8 cellular contexts compared by ENCODE assay signal in the genomic region with DNA sequence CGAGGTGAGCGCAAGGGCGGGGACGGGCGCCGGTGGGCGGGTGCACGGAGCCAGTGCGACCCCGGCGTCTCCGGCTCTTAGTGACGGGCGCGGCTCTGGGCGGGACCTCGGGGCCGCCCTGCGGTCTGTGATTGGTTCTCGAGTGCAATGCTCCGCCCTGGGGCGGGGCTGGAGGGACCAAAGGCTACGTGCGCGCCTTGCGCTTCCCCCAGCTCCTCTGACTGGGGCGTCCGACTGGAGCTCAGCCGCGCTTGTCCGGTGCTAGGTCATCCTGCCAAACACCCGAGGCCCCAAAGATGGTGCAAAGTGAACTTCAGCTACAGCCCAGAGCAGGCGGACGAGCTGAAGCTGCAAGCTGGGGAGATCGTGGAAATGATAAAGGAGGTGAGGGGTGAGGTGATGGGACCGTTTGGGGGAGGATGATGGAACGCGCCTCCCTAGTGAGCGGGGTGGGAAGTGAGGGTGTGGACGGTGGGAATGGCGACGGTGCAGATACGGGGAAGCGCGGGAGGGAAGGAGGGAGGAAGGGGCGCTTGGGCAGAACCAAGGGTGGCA. TPM values are rescaled to one million over a fixed set of nuclear protein-coding genes. Genes with fewer than 3 reads are reported as not detected.
A peak's percentile ranks its signal among the peaks of the same experiment; 100 is the strongest.
DNase-seq lines count a peak whose midpoint lies in the region; TF ChIP-seq lines count a peak whose summit lies in the region.

No MANE protein-coding gene starts in this region.

- in situ Hi-C loops in transverse colon (cut with MboI; ENCODE audit: low pct_ligation_motif_present in 1 of 4, low pct_unique_long_range_greater_than_20kb in 1 of 4, low sequenced_read_pairs in 3 of 4): no loop called here

- H3K27ac Mint-ChIP-seq in activated naive CD8-positive, alpha-beta T cell: peak overlapping the region; percentile 91

- no peaks in the 10 kb centered on the region for H3K9me3 Mint-ChIP-seq in activated naive CD8-positive, alpha-beta T cell (ENCODE audit: low read depth)

- TF ChIP-seq CTCF in HEK293 (tag by site-specific recombination; IDR thresholded peaks at IDR 0.05) (0 out of 2 replicates have a peak, but pooled peaks have one; percentile 43), cardiac muscle cell (IDR thresholded peaks at IDR 0.05; ENCODE audit: low read depth, low read length) (no peak), transverse colon (IDR thresholded peaks at IDR 0.05) (no peak)

- 2 to 13% methylated on average over 10 to 44 of the region's 46 CpGs for WGBS in transverse colon (ENCODE audit: low coverage in 1 of 2), 2 donors

- peak; percentile 67 for TF ChIP-seq POLR2A in transverse colon (IDR thresholded peaks at IDR 0.05)

- H3K4me3 ChIP-seq in HEK293 (ENCODE audit: low read depth, low read length) (peak overlapping the region; percentile 53), cardiac muscle cell (peak overlapping the region; percentile 52), transverse colon (peak overlapping the region; percentile 45 to 84 (median 76))

- TF ChIP-seq EP300 in transverse colon (IDR thresholded peaks at IDR 0.05; ENCODE audit: low read depth): no peak

- intact Hi-C loops in transverse colon (cut with DNase I; ENCODE audit: low total_unique reads): loop anchor here (5.0 kb wide), 1 partner anchor 790 kb away; no protein-coding TSS in a partner anchor

- H3K4me1 Mint-ChIP-seq in activated naive CD8-positive, alpha-beta T cell (ENCODE audit: low read depth): peaks cover 32% of the 10 kb centered on the region

- CTCF ChIA-PET in HEK293 (lab: Yijun Ruan, JAX): interaction anchor here (0.6 to 1.1 kb wide), 2 partner anchors 21 to 102 kb away, joined by 7 read pairs; no protein-coding TSS in a partner anchor

- peak; percentile 98 for DNase-seq in GM03348 (ENCODE audit: low spot score)
- DNase-seq in NAMALWA (ENCODE audit: low spot score): peak; percentile 96
- DNase-seq in SK-N-DZ (ENCODE audit: low spot score): peak; percentile 92
- peak; percentile 93 to 98 for DNase-seq in cardiac muscle cell (ENCODE audit: low read depth in 1 of 2, low spot score in 1 of 2)
- DNase-seq in pons (ENCODE audit: low spot score): peak; percentile 81
- peak; percentile 96 for DNase-seq in transverse colon

- no peaks in the 10 kb centered on the region for H3K27me3 Mint-ChIP-seq in activated naive CD8-positive, alpha-beta T cell

- peaks cover 3% of the 10 kb centered on the region for H3K36me3 Mint-ChIP-seq in activated naive CD8-positive, alpha-beta T cell

- H3K27me3 ChIP-seq in cardiac muscle cell: no peaks in the 10 kb centered on the region
- no peaks in the 10 kb centered on the region for H3K27me3 ChIP-seq in transverse colon

- H3K9me3 ChIP-seq in HEK293 (ENCODE audit: control insufficient read depth, insufficient read depth, low read depth, low read length) (no peaks in the 10 kb centered on the region), cardiac muscle cell (ENCODE audit: low read depth) (no peaks in the 10 kb centered on the region), transverse colon (no peaks in the 10 kb centered on the region)

- H3K4me1 ChIP-seq in HEK293 (ENCODE audit: control insufficient read depth, insufficient read depth, low read length) (no peaks in the 10 kb centered on the region), cardiac muscle cell (ENCODE audit: low read depth) (peaks cover 13% of the 10 kb centered on the region), transverse colon (peaks cover 11 to 20% (median 17%) of the 10 kb centered on the region in 4 donors)

- peak overlapping the region; percentile 75; the same call in 1 of the 2 replicates for H3K27ac ChIP-seq in HEK293 (ENCODE audit: extremely low read depth, low read depth, low read length)
- peak overlapping the region; percentile 92 for H3K27ac ChIP-seq in cardiac muscle cell
- H3K27ac ChIP-seq in transverse colon: peak overlapping the region; percentile 85 to 96 (median 92)

- H3K36me3 ChIP-seq in HEK293 (ENCODE audit: control insufficient read depth in 2 of 2, insufficient read depth in 1 of 2, low read length in 2 of 2) (peaks cover 0 to 76% of the 10 kb centered on the region in 2 experiments; a peak in 2 of 3 replicates), cardiac muscle cell (peaks cover 17% of the 10 kb centered on the region), transverse colon (peaks cover 0 to 14% (median 10%) of the 10 kb centered on the region in 4 donors)

- peak overlapping the region; percentile 98 for H3K4me3 Mint-ChIP-seq in activated naive CD8-positive, alpha-beta T cell

- POLR2A ChIA-PET in HEK293 (lab: Yijun Ruan, JAX): interaction anchor here (0.5 to 2.4 kb wide), 9 partner anchors 9 to 157 kb away, joined by 3 to 11 read pairs (median 5); a partner anchor contains a TSS

TF ChIP-seq in HEK293, 187 proteins besides CTCF, POLR2A, EP300 and RAD21 (continues in another document):
- TF ChIP-seq KLF9 (tag by site-specific recombination; IDR thresholded peaks at IDR 0.05; ENCODE audit: low read depth) (peak; percentile 61), ZNF792 (tag by site-specific recombination; IDR thresholded peaks at IDR 0.05) (no peak), ZNF391 (tag by site-specific recombination; IDR thresholded peaks at IDR 0.05; ENCODE audit: borderline replicate concordance, low read depth) (peak; percentile 58; the same call in 1 of the 2 replicates), SETDB1 (IDR thresholded peaks at IDR 0.05; ENCODE audit: insufficient read length, low read length) (no peak), ZXDB (tag by site-specific recombination; IDR thresholded peaks at IDR 0.05) (peak; percentile 31; the same call in 1 of the 2 replicates), ZNF416 (tag by site-specific recombination; IDR thresholded peaks at IDR 0.05) (no peak), KLF7 (tag by site-specific recombination; IDR thresholded peaks at IDR 0.05; ENCODE audit: borderline replicate concordance) (peak; percentile 68; the same call in 1 of the 2 replicates), ZNF629 (tag by site-specific recombination; IDR thresholded peaks at IDR 0.05) (peak; percentile 50), ZEB2 (tag by site-specific recombination; IDR thresholded peaks at IDR 0.05) (0 out of 2 replicates have a peak, but pooled peaks have one; percentile 10)
- TF ChIP-seq, protein P1, sequence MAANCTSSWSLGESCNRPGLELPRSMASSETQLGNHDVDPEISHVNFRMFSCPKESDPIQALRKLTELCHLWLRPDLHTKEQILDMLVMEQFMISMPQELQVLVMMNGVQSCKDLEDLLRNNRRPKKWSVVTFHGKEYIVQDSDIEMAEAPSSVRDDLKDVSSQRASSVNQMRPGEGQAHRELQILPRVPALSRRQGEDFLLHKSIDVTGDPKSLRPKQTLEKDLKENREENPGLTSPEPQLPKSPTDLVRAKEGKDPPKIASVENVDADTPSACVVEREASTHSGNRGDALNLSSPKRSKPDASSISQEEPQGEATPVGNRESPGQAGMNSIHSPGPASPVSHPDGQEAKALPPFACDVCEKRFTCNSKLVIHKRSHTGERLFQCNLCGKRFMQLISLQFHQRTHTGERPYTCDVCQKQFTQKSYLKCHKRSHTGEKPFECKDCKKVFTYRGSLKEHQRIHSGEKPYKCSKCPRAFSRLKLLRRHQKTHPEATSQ (tag by site-specific recombination; IDR thresholded peaks at IDR 0.05): no peak
- TF ChIP-seq, protein P2, sequence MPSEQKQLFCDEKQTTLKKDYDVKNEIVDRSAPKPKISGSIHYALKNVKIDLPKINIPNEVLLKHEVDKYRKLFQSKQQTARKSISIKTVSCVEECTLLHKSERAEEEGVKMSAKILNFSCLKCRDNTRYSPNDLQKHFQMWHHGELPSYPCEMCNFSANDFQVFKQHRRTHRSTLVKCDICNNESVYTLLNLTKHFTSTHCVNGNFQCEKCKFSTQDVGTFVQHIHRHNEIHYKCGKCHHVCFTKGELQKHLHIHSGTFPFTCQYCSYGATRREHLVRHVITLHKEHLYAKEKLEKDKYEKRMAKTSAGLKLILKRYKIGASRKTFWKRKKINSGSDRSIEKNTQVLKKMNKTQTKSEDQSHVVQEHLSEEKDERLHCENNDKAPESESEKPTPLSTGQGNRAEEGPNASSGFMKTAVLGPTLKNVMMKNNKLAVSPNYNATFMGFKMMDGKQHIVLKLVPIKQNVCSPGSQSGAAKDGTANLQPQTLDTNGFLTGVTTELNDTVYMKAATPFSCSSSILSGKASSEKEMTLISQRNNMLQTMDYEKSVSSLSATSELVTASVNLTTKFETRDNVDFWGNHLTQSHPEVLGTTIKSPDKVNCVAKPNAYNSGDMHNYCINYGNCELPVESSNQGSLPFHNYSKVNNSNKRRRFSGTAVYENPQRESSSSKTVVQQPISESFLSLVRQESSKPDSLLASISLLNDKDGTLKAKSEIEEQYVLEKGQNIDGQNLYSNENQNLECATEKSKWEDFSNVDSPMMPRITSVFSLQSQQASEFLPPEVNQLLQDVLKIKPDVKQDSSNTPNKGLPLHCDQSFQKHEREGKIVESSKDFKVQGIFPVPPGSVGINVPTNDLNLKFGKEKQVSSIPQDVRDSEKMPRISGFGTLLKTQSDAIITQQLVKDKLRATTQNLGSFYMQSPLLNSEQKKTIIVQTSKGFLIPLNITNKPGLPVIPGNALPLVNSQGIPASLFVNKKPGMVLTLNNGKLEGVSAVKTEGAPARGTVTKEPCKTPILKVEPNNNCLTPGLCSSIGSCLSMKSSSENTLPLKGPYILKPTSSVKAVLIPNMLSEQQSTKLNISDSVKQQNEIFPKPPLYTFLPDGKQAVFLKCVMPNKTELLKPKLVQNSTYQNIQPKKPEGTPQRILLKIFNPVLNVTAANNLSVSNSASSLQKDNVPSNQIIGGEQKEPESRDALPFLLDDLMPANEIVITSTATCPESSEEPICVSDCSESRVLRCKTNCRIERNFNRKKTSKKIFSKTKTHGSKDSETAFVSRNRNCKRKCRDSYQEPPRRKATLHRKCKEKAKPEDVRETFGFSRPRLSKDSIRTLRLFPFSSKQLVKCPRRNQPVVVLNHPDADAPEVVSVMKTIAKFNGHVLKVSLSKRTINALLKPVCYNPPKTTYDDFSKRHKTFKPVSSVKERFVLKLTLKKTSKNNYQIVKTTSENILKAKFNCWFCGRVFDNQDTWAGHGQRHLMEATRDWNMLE (tag by site-specific recombination; conservative IDR thresholded peaks at IDR 0.05; ENCODE audit: low read depth): no peak

RNA-seq across cellular contexts. Expression of a gene that starts 0.8 kb away (rescaled TPM):
- polyA plus RNA-seq in SK-N-DZ (2014; cell fraction: cytosol; rRNA removed): 0.46 and 0.89 TPM in 2 replicates
- polyA plus RNA-seq in SK-N-DZ (2014; cell fraction: nucleus; rRNA removed): 8.7 and 13.3 TPM in 2 replicates
- total RNA-seq in cardiac muscle cell (21.5 and 44.0 TPM in 2 replicates), transverse colon (100 to 1,000 TPM in 1 of 4 donors, 10 to 100 TPM in 3; 12.7 to 143 (median 15.9) TPM)
- polyA plus RNA-seq in cardiac muscle cell: 13.5 and 22.8 TPM in 2 replicates

RNA-seq across cellular contexts. Expression of a gene that starts 16.5 kb away (rescaled TPM):
- polyA plus RNA-seq in SK-N-DZ (2014; cell fraction: cytosol; rRNA removed): 9.2 and 13.8 TPM in 2 replicates
- polyA plus RNA-seq in SK-N-DZ (2014; cell fraction: nucleus; rRNA removed): 8.5 and 10.5 TPM in 2 replicates
- total RNA-seq in cardiac muscle cell (26.6 and 40.4 TPM in 2 replicates), transverse colon (10 to 100 TPM in 3 of 4 donors, 1 to 10 TPM in 1; 4.4 to 24.8 (median 10.4) TPM)
- 23.6 and 24.5 TPM in 2 replicates for polyA plus RNA-seq in cardiac muscle cell

Comparison
In these comparisons a context has a peak if more than half of its experiments do, and no peak if none do; other contexts are left out.
1. Peak in every context shown above with its lines: DNase-seq, H3K4me3 ChIP-seq and H3K27ac ChIP-seq.